ENCODE assay signal across 1 cellular context in genomic region chr14:38838049-38838978, GRCh38.
TF ChIP-seq lines count a peak whose summit lies in the region.

No MANE protein-coding gene starts in this region.

TF ChIP-seq in HepG2, 621 proteins besides CTCF, POLR2A, EP300 and RAD21 (continued from another document):
- TF ChIP-seq ZNF570 (CRISPR knock-in tag; IDR thresholded peaks at IDR 0.05; ENCODE audit: borderline replicate concordance): no peak
- TF ChIP-seq MTA3 (CRISPR knock-in tag; IDR thresholded peaks at IDR 0.05): no peak
- no peak for TF ChIP-seq ZNF777 (CRISPR knock-in tag; IDR thresholded peaks at IDR 0.05)
- no peak for TF ChIP-seq RAD51 (IDR thresholded peaks at IDR 0.05; ENCODE audit: borderline replicate concordance)
- no peak for TF ChIP-seq ZNF10 (CRISPR knock-in tag; IDR thresholded peaks at IDR 0.05; ENCODE audit: borderline replicate concordance, low read depth)
- TF ChIP-seq ZNF709 (CRISPR knock-in tag; IDR thresholded peaks at IDR 0.05): no peak
- 0 out of 2 replicates have a peak, but pooled peaks have one; percentile 45 for TF ChIP-seq ZNF253 (CRISPR knock-in tag; IDR thresholded peaks at IDR 0.05; ENCODE audit: borderline replicate concordance)
- TF ChIP-seq MLX (CRISPR knock-in tag; IDR thresholded peaks at IDR 0.05): no peak
- TF ChIP-seq FOXO1 (CRISPR knock-in tag; IDR thresholded peaks at IDR 0.05): no peak
- no peak for TF ChIP-seq SRSF1 (optimal IDR thresholded peaks at IDR 0.05; ENCODE audit: low read depth, low read length)
- TF ChIP-seq ZNF784 (CRISPR knock-in tag; IDR thresholded peaks at IDR 0.05; ENCODE audit: borderline replicate concordance): no peak
- no peak for TF ChIP-seq KIAA2018 (CRISPR knock-in tag; IDR thresholded peaks at IDR 0.05; ENCODE audit: borderline replicate concordance)
- no peak for TF ChIP-seq KAT8 (CRISPR knock-in tag; IDR thresholded peaks at IDR 0.05)
- no peak for TF ChIP-seq ATF7-NPFF (CRISPR knock-in tag; IDR thresholded peaks at IDR 0.05; ENCODE audit: low read depth)
- TF ChIP-seq NCOA1 (CRISPR knock-in tag; IDR thresholded peaks at IDR 0.05): no peak
- no peak for TF ChIP-seq SALL1 (CRISPR knock-in tag; IDR thresholded peaks at IDR 0.05)
- TF ChIP-seq RXRA (CRISPR knock-in tag; IDR thresholded peaks at IDR 0.05): no peak
- TF ChIP-seq, protein P1, sequence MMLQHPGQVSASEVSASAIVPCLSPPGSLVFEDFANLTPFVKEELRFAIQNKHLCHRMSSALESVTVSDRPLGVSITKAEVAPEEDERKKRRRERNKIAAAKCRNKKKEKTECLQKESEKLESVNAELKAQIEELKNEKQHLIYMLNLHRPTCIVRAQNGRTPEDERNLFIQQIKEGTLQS (CRISPR knock-in tag; IDR thresholded peaks at IDR 0.05): no peak
- TF ChIP-seq ZNF333 (CRISPR knock-in tag; IDR thresholded peaks at IDR 0.05; ENCODE audit: borderline replicate concordance): 0 out of 2 replicates have a peak, but pooled peaks have one; percentile 46
- no peak for TF ChIP-seq HNRNPLL (IDR thresholded peaks at IDR 0.05; ENCODE audit: low read depth, low read length, poor library complexity, severe bottlenecking)
- no peak for TF ChIP-seq ZNF510 (CRISPR knock-in tag; IDR thresholded peaks at IDR 0.05; ENCODE audit: low read depth)
- TF ChIP-seq SNAI1 (CRISPR knock-in tag; IDR thresholded peaks at IDR 0.05; ENCODE audit: borderline replicate concordance): no peak
- no peak for TF ChIP-seq NCOA5 (CRISPR knock-in tag; IDR thresholded peaks at IDR 0.05)
- no peak for TF ChIP-seq ELF1 (CRISPR knock-in tag; IDR thresholded peaks at IDR 0.05)
- TF ChIP-seq SIX1 (CRISPR knock-in tag; IDR thresholded peaks at IDR 0.05; ENCODE audit: borderline replicate concordance): no peak
- no peak for TF ChIP-seq KLF9 (CRISPR knock-in tag; IDR thresholded peaks at IDR 0.05; ENCODE audit: low read depth)
- TF ChIP-seq ZNF839 (CRISPR knock-in tag; IDR thresholded peaks at IDR 0.05; ENCODE audit: borderline replicate concordance): 0 out of 2 replicates have a peak, but pooled peaks have one; percentile 50
- no peak for TF ChIP-seq FOXK2 (IDR thresholded peaks at IDR 0.05)
- no peak for TF ChIP-seq FOXM1 (CRISPR knock-in tag; IDR thresholded peaks at IDR 0.05)
- TF ChIP-seq SP2 (CRISPR knock-in tag; IDR thresholded peaks at IDR 0.05): no peak
- TF ChIP-seq, protein P2, sequence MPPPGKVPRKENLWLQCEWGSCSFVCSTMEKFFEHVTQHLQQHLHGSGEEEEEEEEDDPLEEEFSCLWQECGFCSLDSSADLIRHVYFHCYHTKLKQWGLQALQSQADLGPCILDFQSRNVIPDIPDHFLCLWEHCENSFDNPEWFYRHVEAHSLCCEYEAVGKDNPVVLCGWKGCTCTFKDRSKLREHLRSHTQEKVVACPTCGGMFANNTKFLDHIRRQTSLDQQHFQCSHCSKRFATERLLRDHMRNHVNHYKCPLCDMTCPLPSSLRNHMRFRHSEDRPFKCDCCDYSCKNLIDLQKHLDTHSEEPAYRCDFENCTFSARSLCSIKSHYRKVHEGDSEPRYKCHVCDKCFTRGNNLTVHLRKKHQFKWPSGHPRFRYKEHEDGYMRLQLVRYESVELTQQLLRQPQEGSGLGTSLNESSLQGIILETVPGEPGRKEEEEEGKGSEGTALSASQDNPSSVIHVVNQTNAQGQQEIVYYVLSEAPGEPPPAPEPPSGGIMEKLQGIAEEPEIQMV (CRISPR knock-in tag; IDR thresholded peaks at IDR 0.05; ENCODE audit: low read depth): no peak
- TF ChIP-seq, protein P3, sequence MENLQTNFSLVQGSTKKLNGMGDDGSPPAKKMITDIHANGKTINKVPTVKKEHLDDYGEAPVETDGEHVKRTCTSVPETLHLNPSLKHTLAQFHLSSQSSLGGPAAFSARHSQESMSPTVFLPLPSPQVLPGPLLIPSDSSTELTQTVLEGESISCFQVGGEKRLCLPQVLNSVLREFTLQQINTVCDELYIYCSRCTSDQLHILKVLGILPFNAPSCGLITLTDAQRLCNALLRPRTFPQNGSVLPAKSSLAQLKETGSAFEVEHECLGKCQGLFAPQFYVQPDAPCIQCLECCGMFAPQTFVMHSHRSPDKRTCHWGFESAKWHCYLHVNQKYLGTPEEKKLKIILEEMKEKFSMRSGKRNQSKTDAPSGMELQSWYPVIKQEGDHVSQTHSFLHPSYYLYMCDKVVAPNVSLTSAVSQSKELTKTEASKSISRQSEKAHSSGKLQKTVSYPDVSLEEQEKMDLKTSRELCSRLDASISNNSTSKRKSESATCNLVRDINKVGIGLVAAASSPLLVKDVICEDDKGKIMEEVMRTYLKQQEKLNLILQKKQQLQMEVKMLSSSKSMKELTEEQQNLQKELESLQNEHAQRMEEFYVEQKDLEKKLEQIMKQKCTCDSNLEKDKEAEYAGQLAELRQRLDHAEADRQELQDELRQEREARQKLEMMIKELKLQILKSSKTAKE (CRISPR knock-in tag; IDR thresholded peaks at IDR 0.05; ENCODE audit: borderline replicate concordance): no peak
- no peak for TF ChIP-seq NKX3-1 (CRISPR knock-in tag; IDR thresholded peaks at IDR 0.05)
